Comparison of ENCODE assay signal across 15 cellular contexts in the genomic region with DNA sequence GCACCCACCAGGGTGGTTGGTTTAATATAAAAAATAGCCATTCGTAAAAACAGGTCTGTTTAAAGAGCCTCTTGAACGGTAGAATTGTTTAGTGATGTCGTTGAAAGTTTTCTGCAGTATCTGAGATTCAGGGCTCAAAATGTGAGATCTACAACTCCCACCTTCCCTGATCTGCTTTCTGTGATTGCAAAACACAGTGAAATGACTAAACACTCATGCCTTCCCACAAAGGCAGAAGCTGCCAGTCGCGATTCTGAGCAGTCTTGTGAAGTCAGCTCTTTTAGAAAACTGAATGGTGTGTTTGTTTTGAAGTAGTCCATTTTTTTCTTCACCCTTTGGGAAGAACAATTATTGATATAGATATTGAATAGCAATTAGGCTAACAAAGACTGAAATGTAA. TPM values are rescaled to one million over a fixed set of nuclear protein-coding genes. Genes with fewer than 3 reads are reported as not detected.
DNase-seq lines count a peak whose midpoint lies in the region; ATAC-seq and TF ChIP-seq lines count a peak whose summit lies in the region.
"Had no signal": no experiment of that assay in that cellular context is flagged by ENCODE, and none has a peak within 500 bp of the region (broad histone marks: within the 10 kb centered on the region; RNA-seq: fewer than 3 reads in every experiment).

No MANE protein-coding gene starts in this region.

- no peaks in the 10 kb centered on the region for H3K36me3 Mint-ChIP-seq in HFFc6 (ENCODE audit: low read depth)
- no peaks in the 10 kb centered on the region for H3K36me3 Mint-ChIP-seq in activated T-helper 17 cell treated with anti-CD3 and anti-CD28 coated beads, Interleukin-2, amount 50 U/mL, for 72 hours (ENCODE audit: low read depth)

- no peak overlapping the region for H3K27ac ChIP-seq in spleen
- H3K27ac ChIP-seq: C4-2B, hepatocyte, neutrophil, sigmoid colon, thyroid gland had no signal

- H3K9me3 ChIP-seq in spleen, result no peaks in the 10 kb centered on the region
- H3K9me3 ChIP-seq: neutrophil, sigmoid colon, thyroid gland had no signal

- WGBS in spleen, 5 donors, result 65 to 85% (median 76%) methylated on average over 5 of the region's 5 CpGs

- peaks cover 35% of the 10 kb centered on the region for H3K4me1 Mint-ChIP-seq in HFFc6 (ENCODE audit: low read depth)
- H3K4me1 Mint-ChIP-seq in activated T-helper 17 cell treated with anti-CD3 and anti-CD28 coated beads, Interleukin-2, amount 50 U/mL, for 72 hours, result no peaks in the 10 kb centered on the region

- H3K36me3 ChIP-seq in spleen, result no peaks in the 10 kb centered on the region
- H3K36me3 ChIP-seq: neutrophil, sigmoid colon, thyroid gland had no signal

- intact Hi-C loops in spleen (cut with DNase I; ENCODE audit: low total_unique reads), result no loop called here

- H3K4me3 ChIP-seq in cardiac fibroblast (replicated peaks in 1 of 2; ENCODE audit: low read depth in 2 of 2, low read length in 2 of 2) (no peak overlapping the region), spleen (no peak overlapping the region)
- H3K4me3 ChIP-seq: hepatocyte, sigmoid colon, thyroid gland had no signal

- no peak for TF ChIP-seq POLR2A in spleen (IDR thresholded peaks at IDR 0.05)

- ATAC-seq in activated T-helper 17 cell treated with anti-CD3 and anti-CD28 coated beads, Interleukin-2, amount 50 U/mL, for 72 hours (replicated peaks), result no peak

- H3K4me1 ChIP-seq in spleen, result peaks cover 0 to 20% (median 11%) of the 10 kb centered on the region in 6 donors

- H3K9me3 Mint-ChIP-seq in HFFc6, result no peaks in the 10 kb centered on the region
- no peaks in the 10 kb centered on the region for H3K9me3 Mint-ChIP-seq in activated T-helper 17 cell treated with anti-CD3 and anti-CD28 coated beads, Interleukin-2, amount 50 U/mL, for 72 hours
- H3K9me3 Mint-ChIP-seq: T-helper 1 cell treated with Interleukin-12 subunit alpha and Interleukin-12 subunit beta and Interleukin-4 antibody, amounts not matched to agents 30 μg/mL and 1 μg/mL, for 36 hours had no signal

- TF ChIP-seq CTCF in HFFc6 (IDR thresholded peaks at IDR 0.05), result no peak
- no peak for TF ChIP-seq CTCF in cardiac fibroblast (IDR thresholded peaks at IDR 0.05; ENCODE audit: low read depth, low read length)
- no peak for TF ChIP-seq CTCF in spleen (IDR thresholded peaks at IDR 0.05 in 8 of 11, conservative IDR thresholded peaks at IDR 0.05 in 3 of 11)

- DNase-seq in HFFc6 (peak; percentile 10), NCI-H345 (lab: John Stamatoyannopoulos, UW) (peak; percentile 41), cardiac fibroblast (ENCODE audit: low read depth in 2 of 2) (peak; percentile 47 to 51), renal cortical epithelial cell (ENCODE audit: low read depth) (peak; percentile 45), spleen (no peak)
- no peak for DNase-seq in activated naive CD4-positive, alpha-beta T cell (lab: John Stamatoyannopoulos, UW)
- DNase-seq: cortex of kidney, NCI-H1436 treated with DMSO at 0.1 percent for 48 hours, sigmoid colon, thyroid gland had no signal

- H3K27ac Mint-ChIP-seq in HFFc6, result no peak overlapping the region
- H3K27ac Mint-ChIP-seq in activated T-helper 17 cell treated with anti-CD3 and anti-CD28 coated beads, Interleukin-2, amount 50 U/mL, for 72 hours, result no peak overlapping the region
- H3K27ac Mint-ChIP-seq: T-helper 1 cell treated with Interleukin-12 subunit alpha and Interleukin-12 subunit beta and Interleukin-4 antibody, amounts not matched to agents 30 μg/mL and 1 μg/mL, for 36 hours had no signal

- peaks cover 40% of the 10 kb centered on the region for H3K27me3 Mint-ChIP-seq in HFFc6 (ENCODE audit: insufficient read depth)
- peaks cover 49% of the 10 kb centered on the region for H3K27me3 Mint-ChIP-seq in activated T-helper 17 cell treated with anti-CD3 and anti-CD28 coated beads, Interleukin-2, amount 50 U/mL, for 72 hours

- H3K27me3 ChIP-seq in spleen (replicated peaks in 1 of 7), result peaks cover 0 to 83% (median 40%) of the 10 kb centered on the region in 7 donors

- H3K4me3 Mint-ChIP-seq in HFFc6, result no peak overlapping the region
- no peak overlapping the region for H3K4me3 Mint-ChIP-seq in activated T-helper 17 cell treated with anti-CD3 and anti-CD28 coated beads, Interleukin-2, amount 50 U/mL, for 72 hours
- H3K4me3 Mint-ChIP-seq: T-helper 1 cell treated with Interleukin-12 subunit alpha and Interleukin-12 subunit beta and Interleukin-4 antibody, amounts not matched to agents 30 μg/mL and 1 μg/mL, for 36 hours had no signal

RNA-seq across cellular contexts. Expression of a gene that starts 3.7 kb away (rescaled TPM):
- not detected for total RNA-seq in HFFc6 (2021; fragmentation: NEBNext Ultra II Directional; extraction: Animal tissue kit (Norgen Biotek cat#: 25700))
- total RNA-seq in renal cortical epithelial cell, result 0.17 TPM in 1 of 2 replicates, not detected in the other
- total RNA-seq in spleen, result not detected
- polyA plus RNA-seq in spleen, result not detected
- not detected for total RNA-seq in activated T-helper 17 cell treated with anti-CD3 and anti-CD28 coated beads, Interleukin-2, amount 50 U/mL, for 72 hours
- total RNA-seq: hepatocyte, sigmoid colon, thyroid gland had no signal
- polyA plus RNA-seq: hepatocyte, sigmoid colon had no signal

RNA-seq across cellular contexts. Expression of a gene that starts 44.6 kb away (rescaled TPM):
- total RNA-seq in HFFc6 (2021; fragmentation: NEBNext Ultra II Directional; extraction: Animal tissue kit (Norgen Biotek cat#: 25700)), result not detected
- not detected in 2 replicates for total RNA-seq in renal cortical epithelial cell
- under 1 TPM in 1 of 7 donors, not detected in 6; 0.74 TPM for total RNA-seq in spleen
- polyA plus RNA-seq in spleen, result under 1 TPM in 1 of 3 donors, not detected in 2; 0.07 TPM
- total RNA-seq in activated T-helper 17 cell treated with anti-CD3 and anti-CD28 coated beads, Interleukin-2, amount 50 U/mL, for 72 hours, result not detected
- total RNA-seq: thyroid gland had no signal

RNA-seq across cellular contexts. Expression of a gene that starts 48.1 kb away (rescaled TPM):
- 10 to 100 TPM; 42.2 to 49.7 (median 47.2) TPM for total RNA-seq in HFFc6 (2021; fragmentation: NEBNext Ultra II Directional; extraction: Animal tissue kit (Norgen Biotek cat#: 25700))
- total RNA-seq in renal cortical epithelial cell (2.3 and 6.3 TPM in 2 replicates), spleen (1 to 10 TPM; 1.1 to 4.3 (median 1.4) TPM)
- polyA plus RNA-seq in spleen, result under 1 TPM; 0.07 to 0.22 (median 0.17) TPM
- not detected for total RNA-seq in activated T-helper 17 cell treated with anti-CD3 and anti-CD28 coated beads, Interleukin-2, amount 50 U/mL, for 72 hours

Comparison
In these comparisons a context has a peak if more than half of its experiments do, and no peak if none do; other contexts are left out.
1. DNase-seq: peak in HFFc6 (single experiment), NCI-H345 (single experiment), cardiac fibroblast (2 of 2) and renal cortical epithelial cell (single experiment); none in spleen (single experiment) and activated naive CD4-positive, alpha-beta T cell (0 of 4).